3 cellular contexts compared by ENCODE assay signal in genomic region chr2:1891147-1891546, GRCh38.
TF ChIP-seq lines count a peak whose summit lies in the region.

No MANE protein-coding gene starts in this region.

TF ChIP-seq in A549, 52 proteins besides CTCF, POLR2A, EP300 and RAD21 (continued from another document):
- no peak for TF ChIP-seq REST (IDR thresholded peaks at IDR 0.05)
- TF ChIP-seq EHF (CRISPR knock-in tag; IDR thresholded peaks at IDR 0.05), result no peak
- no peak for TF ChIP-seq HMGXB4 (CRISPR knock-in tag; IDR thresholded peaks at IDR 0.05; ENCODE audit: borderline replicate concordance)
- no peak for TF ChIP-seq ZNF302 (CRISPR knock-in tag; IDR thresholded peaks at IDR 0.05)
- TF ChIP-seq PBX3 (IDR thresholded peaks at IDR 0.05), result no peak
- TF ChIP-seq KDM1A (IDR thresholded peaks at IDR 0.05; ENCODE audit: low read depth), result no peak
- TF ChIP-seq FOXS1 (CRISPR knock-in tag; IDR thresholded peaks at IDR 0.05), result no peak
- no peak for TF ChIP-seq RARB (CRISPR knock-in tag; IDR thresholded peaks at IDR 0.05)

TF ChIP-seq in GM23338, 12 proteins besides CTCF, POLR2A, EP300 and RAD21:
- no peak for TF ChIP-seq ZNF462 (CRISPR knock-in tag; IDR thresholded peaks at IDR 0.05)
- no peak for TF ChIP-seq REST (IDR thresholded peaks at IDR 0.05; ENCODE audit: unreplicated experiment)
- no peak for TF ChIP-seq ZNF331 (CRISPR knock-in tag; IDR thresholded peaks at IDR 0.05; ENCODE audit: low read depth)
- TF ChIP-seq ETS1 (IDR thresholded peaks at IDR 0.05), result no peak

TF ChIP-seq in WTC11, 78 proteins besides CTCF, POLR2A, EP300 and RAD21 (continued from another document):
- TF ChIP-seq HMGXB4 (CRISPR knock-in tag; IDR thresholded peaks at IDR 0.05), result no peak
- TF ChIP-seq ZNF425 (CRISPR knock-in tag; conservative IDR thresholded peaks at IDR 0.05), result no peak
- TF ChIP-seq CREM (CRISPR knock-in tag; IDR thresholded peaks at IDR 0.05), result no peak
- no peak for TF ChIP-seq MAX (CRISPR knock-in tag; IDR thresholded peaks at IDR 0.05)
- no peak for TF ChIP-seq E2F1 (CRISPR knock-in tag; IDR thresholded peaks at IDR 0.05)
- no peak for TF ChIP-seq ZNF396 (CRISPR knock-in tag; IDR thresholded peaks at IDR 0.05; ENCODE audit: borderline replicate concordance)
- no peak for TF ChIP-seq ATF6 (CRISPR knock-in tag; IDR thresholded peaks at IDR 0.05)
TF ChIP-seq in WTC11: peak in this region for 0.
